Comparison of ENCODE assay signal across 29 cellular contexts in genomic region chr12:112214064-112214463, GRCh38.
"Had no signal": no experiment of that assay in that cellular context is flagged by ENCODE, and none has a peak within 500 bp of the region (broad histone marks: within the 10 kb centered on the region; RNA-seq: fewer than 3 reads in every experiment).

No MANE protein-coding gene starts in this region.

- H3K27me3 Mint-ChIP-seq: activated CD8-positive, alpha-beta T cell treated with anti-CD3 and anti-CD28 coated beads for 36 hours; activated naive CD4-positive, alpha-beta T cell treated with anti-CD3 and anti-CD28 coated beads, Interleukin-2, amount 50 U/mL, for 24 hours; activated naive CD8-positive, alpha-beta T cell treated with anti-CD3 and anti-CD28 coated beads for 36 hours; activated naive CD8-positive, alpha-beta T cell treated with anti-CD3 and anti-CD28 coated beads, Interleukin-2, amount 50 U/mL, for 24 hours; brain had no signal

- H3K9me3 ChIP-seq: adrenal gland, ascending aorta, breast epithelium, colonic mucosa, gastrocnemius medialis, heart left ventricle had no signal

- H3K4me1 ChIP-seq: adrenal gland, ascending aorta, breast epithelium, colonic mucosa, gastrocnemius medialis, heart left ventricle had no signal

- DNase-seq: activated CD4-positive, alpha-beta T cell treated with anti-CD3 and anti-CD28 coated beads for 1 hour; activated CD4-positive, alpha-beta T cell treated with anti-CD3 and anti-CD28 coated beads for 4 hours; activated CD4-positive, alpha-beta T cell treated with anti-CD3 and anti-CD28 coated beads, Interleukin-2, amount 50 U/mL, for 1 hour; activated CD4-positive, alpha-beta T cell treated with anti-CD3 and anti-CD28 coated beads, Interleukin-2, amount 50 U/mL, for 48 hours; activated CD8-positive, alpha-beta memory T cell treated with anti-CD3 and anti-CD28 coated beads for 24 hours; activated CD8-positive, alpha-beta T cell treated with anti-CD3 and anti-CD28 coated beads for 36 hours; activated effector memory CD4-positive, alpha-beta T cell treated with anti-CD3 and anti-CD28 coated beads, Interleukin-2, amount 50 U/mL, for 16 hours; activated naive CD4-positive, alpha-beta T cell treated with anti-CD3 and anti-CD28 coated beads for 36 hours; activated naive CD8-positive, alpha-beta T cell treated with anti-CD3 and anti-CD28 coated beads for 36 hours; activated naive CD8-positive, alpha-beta T cell treated with anti-CD3 and anti-CD28 coated beads, Interleukin-2, amount 50 U/mL, for 24 hours; activated T-cell treated with anti-CD3 and anti-CD28 coated beads, Interleukin-2, amount 50 U/mL, for 4 hours; central memory CD4-positive, alpha-beta T cell; cerebellar nuclear complex; colonic mucosa; effector CD8-positive, alpha-beta T cell; foreskin keratinocyte; gastrocnemius medialis; glutamatergic neuron; heart left ventricle; T-helper 2 cell had no signal

- H3K9me3 Mint-ChIP-seq: activated CD8-positive, alpha-beta T cell treated with anti-CD3 and anti-CD28 coated beads for 36 hours; activated naive CD4-positive, alpha-beta T cell treated with anti-CD3 and anti-CD28 coated beads for 36 hours; activated naive CD4-positive, alpha-beta T cell treated with anti-CD3 and anti-CD28 coated beads, Interleukin-2, amount 50 U/mL, for 24 hours; activated naive CD8-positive, alpha-beta T cell treated with anti-CD3 and anti-CD28 coated beads for 36 hours; activated naive CD8-positive, alpha-beta T cell treated with anti-CD3 and anti-CD28 coated beads, Interleukin-2, amount 50 U/mL, for 24 hours; activated T-cell treated with anti-CD3 and anti-CD28 coated beads, Interleukin-2, amount 50 U/mL, for 4 hours; activated T-helper 2 cell treated with anti-CD3 and anti-CD28 coated beads, Interferon-gamma antibody, Interleukin-2, Interleukin-4, amounts not matched to agents 10 μg/mL and 5 μg/mL and 100 μg/mL, durations not matched to agents 14 hours and 24 hours and 36 hours; brain had no signal

- H3K27ac ChIP-seq: adrenal gland, ascending aorta, breast epithelium, cardiac muscle cell, colonic mucosa, epithelial cell of prostate, foreskin keratinocyte, gastrocnemius medialis, heart left ventricle had no signal

- H3K4me3 Mint-ChIP-seq: activated CD8-positive, alpha-beta T cell treated with anti-CD3 and anti-CD28 coated beads for 36 hours; activated naive CD4-positive, alpha-beta T cell treated with anti-CD3 and anti-CD28 coated beads for 36 hours; activated naive CD4-positive, alpha-beta T cell treated with anti-CD3 and anti-CD28 coated beads, Interleukin-2, amount 50 U/mL, for 24 hours; activated naive CD8-positive, alpha-beta T cell treated with anti-CD3 and anti-CD28 coated beads for 36 hours; activated naive CD8-positive, alpha-beta T cell treated with anti-CD3 and anti-CD28 coated beads, Interleukin-2, amount 50 U/mL, for 24 hours; activated T-cell treated with anti-CD3 and anti-CD28 coated beads, Interleukin-2, amount 50 U/mL, for 4 hours; brain had no signal

- H3K4me3 ChIP-seq: adrenal gland, ascending aorta, breast epithelium, cardiac muscle cell, colonic mucosa, gastrocnemius medialis, heart left ventricle had no signal

- ATAC-seq: activated CD8-positive, alpha-beta T cell treated with anti-CD3 and anti-CD28 coated beads for 36 hours; activated naive CD8-positive, alpha-beta T cell treated with anti-CD3 and anti-CD28 coated beads, Interleukin-2, amount 50 U/mL, for 24 hours; activated T-cell treated with anti-CD3 and anti-CD28 coated beads, Interleukin-2, amount 50 U/mL, for 4 hours; esophagus mucosa; foreskin keratinocyte; gastrocnemius medialis; heart left ventricle had no signal

- H3K27me3 ChIP-seq: adrenal gland, ascending aorta, breast epithelium, cardiac muscle cell, colonic mucosa, foreskin keratinocyte, gastrocnemius medialis, heart left ventricle had no signal

- H3K27ac Mint-ChIP-seq: activated CD8-positive, alpha-beta T cell treated with anti-CD3 and anti-CD28 coated beads for 36 hours; activated naive CD4-positive, alpha-beta T cell treated with anti-CD3 and anti-CD28 coated beads for 36 hours; activated naive CD4-positive, alpha-beta T cell treated with anti-CD3 and anti-CD28 coated beads, Interleukin-2, amount 50 U/mL, for 24 hours; activated naive CD8-positive, alpha-beta T cell treated with anti-CD3 and anti-CD28 coated beads for 36 hours; activated naive CD8-positive, alpha-beta T cell treated with anti-CD3 and anti-CD28 coated beads, Interleukin-2, amount 50 U/mL, for 24 hours; activated T-helper 2 cell treated with anti-CD3 and anti-CD28 coated beads, Interferon-gamma antibody, Interleukin-2, Interleukin-4, amounts not matched to agents 10 μg/mL and 5 μg/mL and 100 μg/mL, durations not matched to agents 14 hours and 24 hours and 36 hours had no signal

- H3K4me1 Mint-ChIP-seq: activated naive CD4-positive, alpha-beta T cell treated with anti-CD3 and anti-CD28 coated beads, Interleukin-2, amount 50 U/mL, for 24 hours; activated naive CD8-positive, alpha-beta T cell treated with anti-CD3 and anti-CD28 coated beads for 36 hours; activated naive CD8-positive, alpha-beta T cell treated with anti-CD3 and anti-CD28 coated beads, Interleukin-2, amount 50 U/mL, for 24 hours; brain had no signal
